In the genomic region with DNA sequence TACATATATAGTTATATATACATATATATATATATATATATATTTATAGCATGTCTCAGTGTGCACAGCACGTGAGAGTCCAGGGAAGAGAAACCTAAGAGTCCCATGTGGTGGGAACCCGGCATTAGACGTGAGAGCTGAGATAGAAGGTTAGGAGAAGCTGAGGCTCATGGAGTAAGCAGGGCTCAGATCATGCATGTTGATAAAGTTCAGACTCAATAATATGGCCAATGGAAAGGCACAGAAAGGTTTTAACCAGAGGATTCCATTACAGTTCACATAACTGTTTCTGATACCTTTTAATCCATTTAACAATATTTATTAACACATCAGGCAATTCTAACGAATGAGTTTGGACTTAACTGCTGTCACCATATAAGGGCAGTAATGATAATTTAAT, we compare ENCODE assay signal across 32 cellular contexts.
"Had no signal": no experiment of that assay in that cellular context is flagged by ENCODE, and none has a peak within 500 bp of the region (broad histone marks: within the 10 kb centered on the region; RNA-seq: fewer than 3 reads in every experiment).

No MANE protein-coding gene starts in this region.

- H3K27ac ChIP-seq: adrenal gland, body of pancreas, VCaP had no signal

- H3K27me3 Mint-ChIP-seq: activated CD4-positive, alpha-beta memory T cell treated with anti-CD3 and anti-CD28 coated beads, Interleukin-2, amount 10 ng/mL, durations not matched to agents 7 days and 5 days; activated CD4-positive, alpha-beta T cell treated with anti-CD3 and anti-CD28 coated beads, Interleukin-2, amount 10 ng/mL, durations not matched to agents 7 days and 5 days; activated naive CD4-positive, alpha-beta T cell treated with anti-CD3 and anti-CD28 coated beads, Interleukin-2, amount 10 ng/mL, durations not matched to agents 7 days and 5 days; activated naive CD8-positive, alpha-beta T cell treated with anti-CD3 and anti-CD28 coated beads for 36 hours; activated naive CD8-positive, alpha-beta T cell treated with anti-CD3 and anti-CD28 coated beads, Interleukin-2, amount 50 U/mL, for 24 hours; activated T-cell treated with anti-CD3 and anti-CD28 coated beads, Interleukin-2, amount 50 U/mL, for 24 hours; T-helper 17 cell had no signal

- H3K9me3 ChIP-seq: adrenal gland, body of pancreas had no signal

- H3K4me1 ChIP-seq: body of pancreas had no signal

- H3K4me1 Mint-ChIP-seq: T-helper 17 cell had no signal

- H3K27me3 ChIP-seq: adrenal gland, body of pancreas had no signal

- H3K4me3 Mint-ChIP-seq: activated CD4-positive, alpha-beta memory T cell treated with anti-CD3 and anti-CD28 coated beads, Interleukin-2, amount 10 ng/mL, durations not matched to agents 7 days and 5 days; activated CD4-positive, alpha-beta T cell treated with anti-CD3 and anti-CD28 coated beads, Interleukin-2, amount 10 ng/mL, durations not matched to agents 7 days and 5 days; activated naive CD4-positive, alpha-beta T cell treated with anti-CD3 and anti-CD28 coated beads, Interleukin-2, amount 10 ng/mL, durations not matched to agents 7 days and 5 days; activated naive CD8-positive, alpha-beta T cell treated with anti-CD3 and anti-CD28 coated beads for 36 hours; activated naive CD8-positive, alpha-beta T cell treated with anti-CD3 and anti-CD28 coated beads, Interleukin-2, amount 50 U/mL, for 24 hours; activated T-cell treated with anti-CD3 and anti-CD28 coated beads, Interleukin-2, amount 50 U/mL, for 24 hours; activated T-cell treated with anti-CD3 and anti-CD28 coated beads, Interleukin-2, amount 50 U/mL, for 72 hours; endodermal cell; T-helper 17 cell; T-helper 2 cell treated with Interferon-gamma antibody and Interleukin-4, amounts not matched to agents 5 μg/mL and 100 μg/mL, for 36 hours; WTC11 had no signal

- H3K36me3 Mint-ChIP-seq: WTC11 had no signal

- H3K4me3 ChIP-seq: adrenal gland, body of pancreas had no signal

- H3K36me3 ChIP-seq: adrenal gland had no signal

- H3K9me3 Mint-ChIP-seq: activated CD4-positive, alpha-beta memory T cell treated with anti-CD3 and anti-CD28 coated beads, Interleukin-2, amount 10 ng/mL, durations not matched to agents 7 days and 5 days; activated CD4-positive, alpha-beta T cell treated with anti-CD3 and anti-CD28 coated beads, Interleukin-2, amount 10 ng/mL, durations not matched to agents 7 days and 5 days; activated naive CD4-positive, alpha-beta T cell treated with anti-CD3 and anti-CD28 coated beads, Interleukin-2, amount 10 ng/mL, durations not matched to agents 7 days and 5 days; activated naive CD8-positive, alpha-beta T cell treated with anti-CD3 and anti-CD28 coated beads for 36 hours; activated naive CD8-positive, alpha-beta T cell treated with anti-CD3 and anti-CD28 coated beads, Interleukin-2, amount 50 U/mL, for 24 hours; activated T-cell treated with anti-CD3 and anti-CD28 coated beads, Interleukin-2, amount 50 U/mL, for 24 hours; activated T-cell treated with anti-CD3 and anti-CD28 coated beads, Interleukin-2, amount 50 U/mL, for 72 hours; endodermal cell had no signal

- ATAC-seq: activated naive CD8-positive, alpha-beta T cell treated with anti-CD3 and anti-CD28 coated beads, Interleukin-2, amount 50 U/mL, for 24 hours; activated T-cell treated with anti-CD3 and anti-CD28 coated beads, Interleukin-2, amount 50 U/mL, for 72 hours; body of pancreas; esophagus mucosa; T-helper 17 cell; WTC11 had no signal

- DNase-seq: activated CD4-positive, alpha-beta memory T cell treated with anti-CD3 and anti-CD28 coated beads, Interleukin-2, amount 10 ng/mL, durations not matched to agents 7 days and 5 days; activated CD4-positive, alpha-beta T cell treated with anti-CD3 and anti-CD28 coated beads for 1 hour; activated CD4-positive, alpha-beta T cell treated with anti-CD3 and anti-CD28 coated beads for 4 hours; activated CD4-positive, alpha-beta T cell treated with anti-CD3 and anti-CD28 coated beads, Interleukin-2, amount 10 ng/mL, durations not matched to agents 7 days and 5 days; activated CD4-positive, alpha-beta T cell treated with anti-CD3 and anti-CD28 coated beads, Interleukin-2, amount 50 U/mL, for 4 hours; activated CD8-positive, alpha-beta memory T cell treated with anti-CD3 and anti-CD28 coated beads, Interleukin-2, amount 50 U/mL, for 48 hours; activated gamma-delta T cell; activated naive CD4-positive, alpha-beta T cell; activated naive CD4-positive, alpha-beta T cell treated with anti-CD3 and anti-CD28 coated beads, Interleukin-2, amount 10 ng/mL, durations not matched to agents 7 days and 5 days; activated naive CD8-positive, alpha-beta T cell treated with anti-CD3 and anti-CD28 coated beads for 36 hours; activated naive CD8-positive, alpha-beta T cell treated with anti-CD3 and anti-CD28 coated beads, Interleukin-2, amount 50 U/mL, for 24 hours; activated T-cell treated with anti-CD3 and anti-CD28 coated beads for 4 hours; activated T-cell treated with anti-CD3 and anti-CD28 coated beads, Interleukin-2, amount 50 U/mL, for 24 hours; activated T-cell treated with anti-CD3 and anti-CD28 coated beads, Interleukin-2, amount 50 U/mL, for 72 hours; adrenal gland; amygdala; aorta; body of pancreas; caudate nucleus; cortex of kidney; dermis blood vessel endothelial cell; effector memory CD4-positive, alpha-beta T cell; endodermal cell; foreskin fibroblast; head of caudate nucleus; T-helper 1 cell; T-helper 17 cell; T1000 had no signal

- H3K27ac Mint-ChIP-seq: activated CD4-positive, alpha-beta memory T cell treated with anti-CD3 and anti-CD28 coated beads, Interleukin-2, amount 10 ng/mL, durations not matched to agents 7 days and 5 days; activated CD4-positive, alpha-beta T cell treated with anti-CD3 and anti-CD28 coated beads, Interleukin-2, amount 10 ng/mL, durations not matched to agents 7 days and 5 days; activated naive CD4-positive, alpha-beta T cell treated with anti-CD3 and anti-CD28 coated beads, Interleukin-2, amount 10 ng/mL, durations not matched to agents 7 days and 5 days; activated naive CD8-positive, alpha-beta T cell treated with anti-CD3 and anti-CD28 coated beads for 36 hours; activated naive CD8-positive, alpha-beta T cell treated with anti-CD3 and anti-CD28 coated beads, Interleukin-2, amount 50 U/mL, for 24 hours; activated T-cell treated with anti-CD3 and anti-CD28 coated beads, Interleukin-2, amount 50 U/mL, for 24 hours; activated T-cell treated with anti-CD3 and anti-CD28 coated beads, Interleukin-2, amount 50 U/mL, for 72 hours; T-helper 17 cell; T-helper 2 cell treated with Interferon-gamma antibody and Interleukin-4, amounts not matched to agents 5 μg/mL and 100 μg/mL, for 36 hours had no signal
